Comparison of ENCODE assay signal across 15 cellular contexts in the genomic region with DNA sequence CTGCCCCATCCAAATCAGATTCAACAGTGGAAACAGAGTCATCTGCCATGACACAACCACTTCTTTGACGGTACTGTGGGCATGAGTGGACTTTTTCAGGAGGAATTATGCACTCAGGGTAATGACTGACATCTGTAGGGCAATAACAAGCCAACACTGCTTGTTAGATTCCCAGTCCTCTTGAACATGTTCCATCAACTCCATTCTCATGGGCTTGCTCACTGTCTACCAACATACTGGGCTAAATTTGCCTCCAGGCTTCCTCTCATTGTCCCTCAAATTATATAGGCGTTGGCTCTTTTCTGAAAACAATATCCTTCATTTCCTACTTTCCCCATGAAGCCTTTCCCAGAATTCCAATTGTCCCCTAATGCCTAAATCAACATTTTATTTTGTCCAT. TPM values are rescaled to one million over a fixed set of nuclear protein-coding genes. Genes with fewer than 3 reads are reported as not detected.
DNase-seq lines count a peak whose midpoint lies in the region; TF ChIP-seq lines count a peak whose summit lies in the region.
"Had no signal": no experiment of that assay in that cellular context is flagged by ENCODE, and none has a peak within 500 bp of the region (broad histone marks: within the 10 kb centered on the region; RNA-seq: fewer than 3 reads in every experiment).

No MANE protein-coding gene starts in this region.

- H3K4me3 ChIP-seq in stomach = no peak overlapping the region

- TF ChIP-seq POLR2A in stomach (IDR thresholded peaks at IDR 0.05) = no peak

- H3K36me3 ChIP-seq in stomach = no peaks in the 10 kb centered on the region
- H3K36me3 ChIP-seq: BE2C had no signal

- DNase-seq in NCI-H146 treated with DMSO at 0.1 percent for 48 hours (lab: John Stamatoyannopoulos, UW; ENCODE audit: unreplicated experiment) (peak; percentile 29), NCI-H748 (lab: John Stamatoyannopoulos, UW; ENCODE audit: unreplicated experiment) (peak; percentile 62), epithelial cell of prostate (ENCODE audit: low read depth, low spot score) (no peak), stomach (no peak), iPS-NIHi7 (ENCODE audit: extremely low spot score) (no peak), NK-92 (lab: John Stamatoyannopoulos, UW; ENCODE audit: unreplicated experiment) (no peak)
- DNase-seq in NK-92 treated with Interleukin-12 subunit alpha and Interleukin-12 subunit beta, amount 100 ng/mL, for 24 hours (lab: John Stamatoyannopoulos, UW) = no peak
- DNase-seq: BE2C; CD4-positive, alpha-beta T cell; DMS79; H9; KG1; NCI-H1048; NCI-H187; SHP77 treated with DMSO at 0.1 percent for 48 hours had no signal

- H3K27me3 ChIP-seq in stomach = no peaks in the 10 kb centered on the region
- H3K27me3 ChIP-seq: BE2C had no signal

- H3K9me3 ChIP-seq in stomach = no peaks in the 10 kb centered on the region
- H3K9me3 ChIP-seq: BE2C had no signal

- 42 to 58% (median 54%) methylated on average over 2 of the region's 2 CpGs for WGBS in stomach, 5 donors

- intact Hi-C loops in stomach (cut with DNase I; ENCODE audit: low total_unique reads) = no loop called here

- TF ChIP-seq EP300 in stomach (IDR thresholded peaks at IDR 0.05) = no peak

- H3K4me1 ChIP-seq in stomach = peaks cover 34 to 65% (median 45%) of the 10 kb centered on the region in 4 donors

- no peak for TF ChIP-seq CTCF in stomach (IDR thresholded peaks at IDR 0.05)

- H3K27ac ChIP-seq in epithelial cell of prostate (peak overlapping the region; percentile 77), stomach (peak overlapping the region; percentile 45 to 79 (median 71))

RNA-seq across cellular contexts. Expression of a gene that starts 43.1 kb away (rescaled TPM):
- total RNA-seq in stomach = 1 to 10 TPM in 4 of 5 donors, under 1 TPM in 1; 0.58 to 9.4 (median 1.3) TPM
- 1 to 10 TPM; 1.5 to 2.0 (median 1.7) TPM for polyA plus RNA-seq in stomach

Comparison
In these comparisons a context has a peak if more than half of its experiments do, and no peak if none do; other contexts are left out.
1. DNase-seq: peak in NCI-H146 treated with DMSO at 0.1 percent for 48 hours (single experiment) and NCI-H748 (single experiment); none in epithelial cell of prostate (single experiment), stomach (single experiment), iPS-NIHi7 (single experiment), NK-92 treated with Interleukin-12 subunit alpha and Interleukin-12 subunit beta, amount 100 ng/mL, for 24 hours (single experiment) and NK-92 (single experiment).